Comparison of ENCODE assay signal across 23 cellular contexts in the genomic region with DNA sequence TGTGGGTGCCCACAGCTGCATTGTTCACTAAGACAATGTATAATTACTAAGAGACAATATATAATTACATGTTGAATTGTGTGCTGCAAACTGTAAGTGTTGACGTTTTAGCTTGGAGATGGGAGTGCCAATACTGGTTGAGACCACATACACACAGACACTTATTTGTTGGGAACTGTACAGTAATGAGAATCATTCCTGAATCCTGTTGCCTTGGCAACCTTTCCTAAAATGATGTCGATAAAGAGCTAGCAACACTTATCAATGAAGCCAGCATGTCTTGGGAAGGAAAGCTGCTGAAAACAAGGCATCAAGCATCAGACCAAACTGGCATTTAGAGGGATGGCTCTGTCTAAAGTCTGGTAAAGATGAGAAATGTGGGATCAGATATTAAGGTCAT. TPM values are rescaled to one million over a fixed set of nuclear protein-coding genes. Genes with fewer than 3 reads are reported as not detected.
"Had no signal": no experiment of that assay in that cellular context is flagged by ENCODE, and none has a peak within 500 bp of the region (broad histone marks: within the 10 kb centered on the region; RNA-seq: fewer than 3 reads in every experiment).

No MANE protein-coding gene starts in this region.

- ATAC-seq: esophagus mucosa; gastrocnemius medialis; heart left ventricle; left cardiac atrium; left lung; naive thymus-derived CD4-positive, alpha-beta T cell; right cardiac atrium; stimulated activated effector memory CD8-positive, alpha-beta T cell treated with anti-CD3 and anti-CD28 coated beads, Interleukin-12 subunit alpha, Interleukin-12 subunit beta, amount 100 ng/mL, for 72 hours had no signal

- H3K4me1 Mint-ChIP-seq: endodermal cell; naive thymus-derived CD4-positive, alpha-beta T cell; nephron; stimulated activated effector memory CD8-positive, alpha-beta T cell treated with anti-CD3 and anti-CD28 coated beads, Interleukin-12 subunit alpha, Interleukin-12 subunit beta, amount 100 ng/mL, for 72 hours had no signal

- H3K4me3 Mint-ChIP-seq: dendritic cell treated with granulocyte-macrophage colony-stimulating factor and Interleukin-4, amounts not matched to agents 40 ng/mL and 50 ng/mL, for 4 days; endodermal cell; naive thymus-derived CD4-positive, alpha-beta T cell; nephron; stimulated activated effector memory CD8-positive, alpha-beta T cell treated with anti-CD3 and anti-CD28 coated beads, Interleukin-12 subunit alpha, Interleukin-12 subunit beta, amount 100 ng/mL, for 72 hours had no signal

- DNase-seq: effector CD8-positive, alpha-beta T cell; foreskin fibroblast; gastrocnemius medialis; heart left ventricle; left cardiac atrium; left lung; mesendoderm; midbrain; naive thymus-derived CD4-positive, alpha-beta T cell; nucleus accumbens; right cardiac atrium; sigmoid colon; stimulated activated CD4-positive, alpha-beta T cell treated with anti-CD3 and anti-CD28 coated beads, Interleukin-2, amount 100 ng/mL, for 24 hours; stimulated activated CD4-positive, alpha-beta T cell treated with anti-CD3 and anti-CD28 coated beads, Interleukin-4, amount 100 ng/mL, for 24 hours; stimulated activated naive CD4-positive, alpha-beta T cell treated with Interleukin-2 at 50 U/mL for 16 hours; stomach; thyroid gland had no signal

- H3K27me3 Mint-ChIP-seq: dendritic cell treated with granulocyte-macrophage colony-stimulating factor and Interleukin-4, amounts not matched to agents 40 ng/mL and 50 ng/mL, for 4 days had no signal

- H3K27ac Mint-ChIP-seq: dendritic cell treated with granulocyte-macrophage colony-stimulating factor and Interleukin-4, amounts not matched to agents 40 ng/mL and 50 ng/mL, for 4 days; endodermal cell; naive thymus-derived CD4-positive, alpha-beta T cell; nephron; stimulated activated effector memory CD8-positive, alpha-beta T cell treated with anti-CD3 and anti-CD28 coated beads, Interleukin-12 subunit alpha, Interleukin-12 subunit beta, amount 100 ng/mL, for 72 hours had no signal

- H3K9me3 Mint-ChIP-seq: dendritic cell treated with granulocyte-macrophage colony-stimulating factor and Interleukin-4, amounts not matched to agents 40 ng/mL and 50 ng/mL, for 4 days; endodermal cell; naive thymus-derived CD4-positive, alpha-beta T cell; nephron; stimulated activated effector memory CD8-positive, alpha-beta T cell treated with anti-CD3 and anti-CD28 coated beads, Interleukin-12 subunit alpha, Interleukin-12 subunit beta, amount 100 ng/mL, for 72 hours had no signal

- H3K36me3 Mint-ChIP-seq: naive thymus-derived CD4-positive, alpha-beta T cell; stimulated activated effector memory CD8-positive, alpha-beta T cell treated with anti-CD3 and anti-CD28 coated beads, Interleukin-12 subunit alpha, Interleukin-12 subunit beta, amount 100 ng/mL, for 72 hours had no signal

RNA-seq across cellular contexts. Expression of gene PCDH8, which starts 51.3 kb away (rescaled TPM):
- polyA plus RNA-seq: heart left ventricle; naive thymus-derived CD4-positive, alpha-beta T cell; right cardiac atrium had no signal

RNA-seq across cellular contexts. Expression of gene CNMD, which starts 57.6 kb away (rescaled TPM):
- polyA plus RNA-seq: heart left ventricle, hepatocyte, stomach had no signal
